In the genomic region with DNA sequence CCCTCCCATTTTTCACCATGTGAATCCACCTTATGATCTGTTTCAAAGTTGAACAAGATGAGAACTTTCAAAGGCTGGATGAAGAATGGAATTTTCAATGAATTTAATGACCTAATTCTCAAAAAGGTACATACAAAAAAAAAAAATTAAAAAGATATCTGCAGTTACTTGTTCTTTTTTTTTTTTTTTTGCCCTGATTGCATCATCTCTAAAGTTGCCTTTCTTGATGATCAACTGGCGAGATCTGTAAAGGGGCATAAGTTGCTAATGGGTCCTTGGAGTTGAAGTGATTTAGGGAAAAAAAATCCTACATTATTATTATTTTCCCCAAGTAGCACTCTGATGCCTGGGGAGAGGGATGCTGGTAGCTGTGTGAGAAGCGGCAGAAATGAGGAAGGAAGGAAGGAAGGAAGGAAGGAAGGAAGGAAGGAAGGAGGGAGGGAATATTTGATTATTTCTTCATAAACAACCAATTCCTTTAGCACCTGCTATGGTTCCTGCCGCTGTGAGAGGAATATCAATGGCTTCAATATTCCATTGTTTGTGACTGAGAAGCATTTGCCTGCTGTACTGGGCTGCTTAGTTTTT, we compare ENCODE assay signal across 2 cellular contexts.
A peak's percentile ranks its signal among the peaks of the same experiment; 100 is the strongest.
TF ChIP-seq lines count a peak whose summit lies in the region.

No MANE protein-coding gene starts in this region.

TF ChIP-seq in HEK293, 187 proteins besides CTCF, POLR2A, EP300 and RAD21:
- TF ChIP-seq, protein P1, sequence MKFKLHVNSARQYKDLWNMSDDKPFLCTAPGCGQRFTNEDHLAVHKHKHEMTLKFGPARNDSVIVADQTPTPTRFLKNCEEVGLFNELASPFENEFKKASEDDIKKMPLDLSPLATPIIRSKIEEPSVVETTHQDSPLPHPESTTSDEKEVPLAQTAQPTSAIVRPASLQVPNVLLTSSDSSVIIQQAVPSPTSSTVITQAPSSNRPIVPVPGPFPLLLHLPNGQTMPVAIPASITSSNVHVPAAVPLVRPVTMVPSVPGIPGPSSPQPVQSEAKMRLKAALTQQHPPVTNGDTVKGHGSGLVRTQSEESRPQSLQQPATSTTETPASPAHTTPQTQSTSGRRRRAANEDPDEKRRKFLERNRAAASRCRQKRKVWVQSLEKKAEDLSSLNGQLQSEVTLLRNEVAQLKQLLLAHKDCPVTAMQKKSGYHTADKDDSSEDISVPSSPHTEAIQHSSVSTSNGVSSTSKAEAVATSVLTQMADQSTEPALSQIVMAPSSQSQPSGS (tag by site-specific recombination; IDR thresholded peaks at IDR 0.05; ENCODE audit: low read depth), result 0 out of 2 replicates have a peak, but pooled peaks have one; percentile 13
- TF ChIP-seq ZNF610 (tag by site-specific recombination; IDR thresholded peaks at IDR 0.05; ENCODE audit: borderline replicate concordance), result no peak
TF ChIP-seq in HEK293: peak in this region for 1.

TF ChIP-seq in K562, 482 proteins besides CTCF, POLR2A, EP300 and RAD21 (continued from another document):
- TF ChIP-seq, protein P2, sequence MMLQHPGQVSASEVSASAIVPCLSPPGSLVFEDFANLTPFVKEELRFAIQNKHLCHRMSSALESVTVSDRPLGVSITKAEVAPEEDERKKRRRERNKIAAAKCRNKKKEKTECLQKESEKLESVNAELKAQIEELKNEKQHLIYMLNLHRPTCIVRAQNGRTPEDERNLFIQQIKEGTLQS (IDR thresholded peaks at IDR 0.05), result 0 out of 2 replicates have a peak, but pooled peaks have one; percentile 17
- TF ChIP-seq, protein P2 (CRISPR knock-in tag; conservative IDR thresholded peaks at IDR 0.05), result no peak
- no peak for TF ChIP-seq GATAD2A (IDR thresholded peaks at IDR 0.05)
- no peak for TF ChIP-seq CEBPG (CRISPR knock-in tag; IDR thresholded peaks at IDR 0.05)
- peak; percentile 46 to 77; a peak in 3 of 4 replicates for TF ChIP-seq CEBPG (tag; conservative IDR thresholded peaks at IDR 0.05 in 1 of 2, IDR thresholded peaks at IDR 0.05 in 1 of 2)
- TF ChIP-seq ZNF384 (IDR thresholded peaks at IDR 0.05; ENCODE audit: low read depth, low read length), result 0 out of 2 replicates have a peak, but pooled peaks have one; percentile 8
